In the genomic region with DNA sequence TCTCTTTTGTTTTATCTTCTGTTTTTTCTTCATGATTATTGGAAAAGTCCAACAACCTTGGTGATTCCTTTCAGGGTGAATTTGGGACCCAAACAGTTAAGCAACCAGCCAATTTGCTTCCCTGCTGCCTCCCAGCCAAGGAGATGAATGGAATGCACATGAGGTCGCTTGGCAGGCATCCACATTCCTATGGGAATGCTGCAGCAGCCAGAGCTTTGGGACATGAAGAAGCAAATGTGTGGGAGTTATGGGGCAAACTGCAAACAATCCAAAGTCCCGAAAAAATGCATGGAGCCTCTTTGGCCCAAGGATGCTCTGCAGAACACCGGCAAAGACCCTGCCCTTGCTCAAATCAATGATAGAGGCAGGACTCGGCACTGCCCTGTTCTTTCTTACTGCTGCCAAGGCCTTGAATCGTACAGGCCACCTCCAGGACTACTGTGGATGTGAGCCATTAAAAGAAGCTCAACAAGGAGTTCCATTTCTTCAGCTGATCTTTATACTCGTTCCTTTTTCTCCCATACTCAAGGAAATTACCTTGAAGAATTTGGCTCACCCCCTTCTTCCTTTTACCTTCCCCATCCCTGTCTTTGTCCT, we compare ENCODE assay signal across 9 cellular contexts.
DNase-seq lines count a peak whose midpoint lies in the region; ATAC-seq and TF ChIP-seq lines count a peak whose summit lies in the region.
"Had no signal": no experiment of that assay in that cellular context is flagged by ENCODE, and none has a peak within 500 bp of the region (broad histone marks: within the 10 kb centered on the region; RNA-seq: fewer than 3 reads in every experiment).

No MANE protein-coding gene starts in this region.

- H3K4me1 ChIP-seq in PC-3 (ENCODE audit: insufficient read depth, low read length) (0 out of 2 replicates have a peak, but pooled peaks cover 3% of the 10 kb centered on the region), fibroblast of lung (ENCODE audit: control insufficient read depth, extremely low read depth, insufficient read depth, low read length) (peaks cover 7% of the 10 kb centered on the region), mesodermal cell (ENCODE audit: control insufficient read depth, insufficient read depth, low read length, poor library complexity, severe bottlenecking) (peaks cover 19% of the 10 kb centered on the region)

- H3K4me2 ChIP-seq in PC-3 (ENCODE audit: low read length) (no peak overlapping the region), fibroblast of lung (ENCODE audit: extremely low read depth, insufficient read depth, low read length) (peak overlapping the region; percentile 64)

- POLR2A ChIA-PET in PC-3 (lab: Charles Lee; ENCODE audit: unreplicated experiment), result no interaction called here

- H3K27ac ChIP-seq in PC-3 (ENCODE audit: low read length), result no peak overlapping the region
- peak overlapping the region; percentile 26 for H3K27ac ChIP-seq in fibroblast of lung (ENCODE audit: insufficient read depth, low read length)
- peak overlapping the region; percentile 76 for H3K27ac ChIP-seq in mesodermal cell (ENCODE audit: low read depth, low read length, severe bottlenecking)
- H3K27ac ChIP-seq: epithelial cell of prostate had no signal

- TF ChIP-seq CTCF in PC-3 (conservative IDR thresholded peaks at IDR 0.05; ENCODE audit: low read depth, low read length) (no peak), fibroblast of lung (conservative IDR thresholded peaks at IDR 0.05 in 1 of 2, IDR thresholded peaks at IDR 0.05 in 1 of 2; ENCODE audit: low read depth in 1 of 2, low read length in 2 of 2) (no peak)

- H3K9me3 ChIP-seq in PC-3 (ENCODE audit: low read length) (no peaks in the 10 kb centered on the region), fibroblast of lung (ENCODE audit: control insufficient read depth, insufficient read depth, low read depth, low read length) (no peaks in the 10 kb centered on the region), mesodermal cell (ENCODE audit: control insufficient read depth, low read length) (peaks cover 7% of the 10 kb centered on the region)

- CTCF ChIA-PET in PC-3 (lab: Charles Lee), result no interaction called here

- ATAC-seq in PC-3 (peak; percentile 48; the same call in 1 of the 2 replicates), HG03342 (IDR thresholded peaks at IDR 0.05; ENCODE audit: unreplicated experiment) (no peak), HG03135 (IDR thresholded peaks at IDR 0.05; ENCODE audit: unreplicated experiment) (no peak), HG02763 (IDR thresholded peaks at IDR 0.05; ENCODE audit: unreplicated experiment) (no peak)

- no peaks in the 10 kb centered on the region for H3K36me3 ChIP-seq in PC-3 (ENCODE audit: low read depth, low read length)
- no peaks in the 10 kb centered on the region for H3K36me3 ChIP-seq in fibroblast of lung (ENCODE audit: control insufficient read depth, insufficient read depth, low read length)
- H3K36me3 ChIP-seq in mesodermal cell (ENCODE audit: control insufficient read depth, insufficient read depth, low read length), result no peaks in the 10 kb centered on the region

- H4K20me1 ChIP-seq in PC-3 (ENCODE audit: low read length), result no peaks in the 10 kb centered on the region
- H4K20me1 ChIP-seq in fibroblast of lung (ENCODE audit: control insufficient read depth, extremely low read depth, insufficient read depth, low read length), result no peaks in the 10 kb centered on the region

- peak; percentile 93 for DNase-seq in AG08395 (ENCODE audit: low spot score)
- DNase-seq in PC-3, result peak; percentile 63
- DNase-seq in fibroblast of lung (ENCODE audit: low read depth in 2 of 2), result peak; percentile 97 to 98
- DNase-seq in NCI-H187 treated with DMSO at 0.1 percent for 48 hours (lab: John Stamatoyannopoulos, UW), result no peak

- H3K9me2 ChIP-seq in PC-3 (replicated peaks; ENCODE audit: low read length), result no peaks in the 10 kb centered on the region

- H3K79me2 ChIP-seq in PC-3 (ENCODE audit: low read length) (no peaks in the 10 kb centered on the region), fibroblast of lung (ENCODE audit: control insufficient read depth, insufficient read depth, low read length) (no peaks in the 10 kb centered on the region)

- H3F3A ChIP-seq in PC-3 (ENCODE audit: low read length, unreplicated experiment), result no peaks in the 10 kb centered on the region

- H3K27me3 ChIP-seq in PC-3 (ENCODE audit: low read length) (no peaks in the 10 kb centered on the region), fibroblast of lung (ENCODE audit: control insufficient read depth, insufficient read depth, low read length) (no peaks in the 10 kb centered on the region)

- no peak overlapping the region for H3K9ac ChIP-seq in PC-3 (ENCODE audit: low read length)
- no peak overlapping the region for H3K9ac ChIP-seq in fibroblast of lung (ENCODE audit: insufficient read depth, low read length)

- intact Hi-C loops in PC-3 (cut with micrococcal nuclease), result no loop called here

- H3K4me3 ChIP-seq in PC-3 (ENCODE audit: low read length) (no peak overlapping the region), fibroblast of lung (replicated peaks in 1 of 4; ENCODE audit: control extremely low read depth in 1 of 4, insufficient read depth in 1 of 4, low read depth in 3 of 4, low read length in 4 of 4) (no peak overlapping the region), mesodermal cell (ENCODE audit: extremely low read depth, insufficient read depth, low read length, poor library complexity, severe bottlenecking) (no peak overlapping the region)

- no TSS peak for BruUV-seq in PC-3 (replicated peaks; lab: Mats Ljungman, UMichigan)

- WGBS in mesodermal cell (ENCODE audit: insufficient coverage in 2 of 2), 2 experiments, result 44 to 49% methylated on average over 4 to 6 of the region's 6 CpGs

- H2AFZ ChIP-seq in PC-3 (ENCODE audit: low read length) (no peak overlapping the region), fibroblast of lung (ENCODE audit: low read length) (peak overlapping the region; percentile 19)
